In genomic region chr5:94751456-94751855, GRCh38 we compare ENCODE assay signal across 16 cellular contexts.
"Had no signal": no experiment of that assay in that cellular context is flagged by ENCODE, and none has a peak within 500 bp of the region (broad histone marks: within the 10 kb centered on the region; RNA-seq: fewer than 3 reads in every experiment).

No MANE protein-coding gene starts in this region.

- H3K27ac ChIP-seq: coronary artery, esophagus muscularis mucosa, prostate gland, testis had no signal

- H3K27me3 Mint-ChIP-seq: activated CD4-positive, alpha-beta memory T cell treated with anti-CD3 and anti-CD28 coated beads, Interleukin-2, amount 10 ng/mL, durations not matched to agents 7 days and 5 days; activated naive CD4-positive, alpha-beta T cell treated with anti-CD3 and anti-CD28 coated beads, Interleukin-2, amount 10 ng/mL, durations not matched to agents 7 days and 5 days; activated T-cell treated with anti-CD3 and anti-CD28 coated beads, Interleukin-2, amount 50 U/mL, for 24 hours; naive thymus-derived CD8-positive, alpha-beta T cell; stimulated activated naive CD8-positive, alpha-beta T cell treated with anti-CD3 and anti-CD28 coated beads, Interleukin-15, amount 100 ng/mL, for 72 hours had no signal

- H3K4me1 Mint-ChIP-seq: activated CD4-positive, alpha-beta memory T cell treated with anti-CD3 and anti-CD28 coated beads, Interleukin-2, amount 10 ng/mL, durations not matched to agents 7 days and 5 days had no signal

- H3K9me3 ChIP-seq: esophagus muscularis mucosa, prostate gland, testis had no signal

- H3K4me3 ChIP-seq: coronary artery, esophagus muscularis mucosa, prostate gland, testis had no signal

- H3K4me1 ChIP-seq: esophagus muscularis mucosa, prostate gland had no signal

- H3K27me3 ChIP-seq: esophagus muscularis mucosa, testis had no signal

- H3K9me3 Mint-ChIP-seq: activated CD4-positive, alpha-beta memory T cell treated with anti-CD3 and anti-CD28 coated beads, Interleukin-2, amount 10 ng/mL, durations not matched to agents 7 days and 5 days; activated naive CD4-positive, alpha-beta T cell treated with anti-CD3 and anti-CD28 coated beads, Interleukin-2, amount 10 ng/mL, durations not matched to agents 7 days and 5 days; activated T-cell treated with anti-CD3 and anti-CD28 coated beads, Interleukin-2, amount 50 U/mL, for 24 hours; naive thymus-derived CD8-positive, alpha-beta T cell; stimulated activated naive CD8-positive, alpha-beta T cell treated with anti-CD3 and anti-CD28 coated beads, Interleukin-15, amount 100 ng/mL, for 72 hours; T-helper 1 cell treated with Interleukin-12 subunit alpha and Interleukin-12 subunit beta and Interleukin-4 antibody, amounts not matched to agents 30 μg/mL and 1 μg/mL, for 36 hours had no signal

- H3K36me3 Mint-ChIP-seq: activated naive CD4-positive, alpha-beta T cell treated with anti-CD3 and anti-CD28 coated beads, Interleukin-2, amount 10 ng/mL, durations not matched to agents 7 days and 5 days; naive thymus-derived CD8-positive, alpha-beta T cell had no signal

- H3K27ac Mint-ChIP-seq: activated CD4-positive, alpha-beta memory T cell treated with anti-CD3 and anti-CD28 coated beads, Interleukin-2, amount 10 ng/mL, durations not matched to agents 7 days and 5 days; activated naive CD4-positive, alpha-beta T cell treated with anti-CD3 and anti-CD28 coated beads, Interleukin-2, amount 10 ng/mL, durations not matched to agents 7 days and 5 days; activated T-cell treated with anti-CD3 and anti-CD28 coated beads, Interleukin-2, amount 50 U/mL, for 24 hours; stimulated activated naive CD8-positive, alpha-beta T cell treated with anti-CD3 and anti-CD28 coated beads, Interleukin-15, amount 100 ng/mL, for 72 hours; T-helper 1 cell treated with Interleukin-12 subunit alpha and Interleukin-12 subunit beta and Interleukin-4 antibody, amounts not matched to agents 30 μg/mL and 1 μg/mL, for 36 hours had no signal

- H3K36me3 ChIP-seq: esophagus muscularis mucosa, prostate gland had no signal

- H3K4me3 Mint-ChIP-seq: activated CD4-positive, alpha-beta memory T cell treated with anti-CD3 and anti-CD28 coated beads, Interleukin-2, amount 10 ng/mL, durations not matched to agents 7 days and 5 days; activated naive CD4-positive, alpha-beta T cell treated with anti-CD3 and anti-CD28 coated beads, Interleukin-2, amount 10 ng/mL, durations not matched to agents 7 days and 5 days; activated T-cell treated with anti-CD3 and anti-CD28 coated beads, Interleukin-2, amount 50 U/mL, for 24 hours; naive thymus-derived CD8-positive, alpha-beta T cell; stimulated activated naive CD8-positive, alpha-beta T cell treated with anti-CD3 and anti-CD28 coated beads, Interleukin-15, amount 100 ng/mL, for 72 hours; T-helper 1 cell treated with Interleukin-12 subunit alpha and Interleukin-12 subunit beta and Interleukin-4 antibody, amounts not matched to agents 30 μg/mL and 1 μg/mL, for 36 hours had no signal

- DNase-seq: activated CD4-positive, alpha-beta memory T cell treated with anti-CD3 and anti-CD28 coated beads, Interleukin-2, amount 10 ng/mL, durations not matched to agents 7 days and 5 days; activated CD4-positive, alpha-beta T cell treated with anti-CD3 and anti-CD28 coated beads for 4 hours; activated naive CD4-positive, alpha-beta T cell treated with anti-CD3 and anti-CD28 coated beads, Interleukin-2, amount 10 ng/mL, durations not matched to agents 7 days and 5 days; activated T-cell treated with anti-CD3 and anti-CD28 coated beads, Interleukin-2, amount 50 U/mL, for 24 hours; central memory CD4-positive, alpha-beta T cell; hippocampal formation; kidney; naive thymus-derived CD8-positive, alpha-beta T cell; stimulated activated CD4-positive, alpha-beta T cell treated with anti-CD3 and anti-CD28 coated beads, Interleukin-1b, Interleukin-23, amount 100 ng/mL, for 48 hours; stimulated activated naive CD8-positive, alpha-beta T cell treated with anti-CD3 and anti-CD28 coated beads, Interleukin-15, amount 100 ng/mL, for 72 hours; testis had no signal

- ATAC-seq: naive thymus-derived CD8-positive, alpha-beta T cell; sciatic nerve; stimulated activated naive CD8-positive, alpha-beta T cell treated with anti-CD3 and anti-CD28 coated beads, Interleukin-15, amount 100 ng/mL, for 72 hours had no signal
